Comparison of ENCODE assay signal across 8 cellular contexts in the genomic region with DNA sequence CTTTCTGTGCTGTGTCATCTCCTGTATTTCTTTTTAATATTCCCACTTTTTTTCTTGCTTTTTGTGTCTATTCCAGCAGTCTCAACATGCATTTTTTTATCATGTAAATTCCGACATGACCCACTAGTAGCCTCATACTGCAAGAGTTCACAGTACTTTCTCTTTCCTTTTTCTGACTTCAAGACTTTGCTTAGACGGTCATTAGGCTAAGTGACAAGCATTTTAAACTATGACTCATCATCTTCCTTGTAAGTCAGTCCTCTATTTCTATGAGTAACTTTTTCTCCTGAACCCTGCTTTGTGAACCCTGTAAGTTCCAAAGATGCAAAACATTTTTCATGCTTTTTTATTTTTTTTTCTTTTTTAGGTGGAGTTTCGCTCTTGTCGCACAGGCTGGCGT.
A peak's percentile ranks its signal among the peaks of the same experiment; 100 is the strongest.
DNase-seq lines count a peak whose midpoint lies in the region; ATAC-seq and TF ChIP-seq lines count a peak whose summit lies in the region.

No MANE protein-coding gene starts in this region.

- H3K27me3 ChIP-seq in adipocyte (replicated peaks; ENCODE audit: control insufficient read depth, insufficient read depth, low read length), result no peaks in the 10 kb centered on the region

- no peaks in the 10 kb centered on the region for H3K36me3 ChIP-seq in adipocyte (ENCODE audit: control insufficient read depth, insufficient read depth, low read length, severe bottlenecking)

- TF ChIP-seq CTCF in retinal pigment epithelial cell (conservative IDR thresholded peaks at IDR 0.05; ENCODE audit: low read depth, low read length), result no peak

- H3K9me3 ChIP-seq in adipocyte (ENCODE audit: control insufficient read depth, low read length), result no peaks in the 10 kb centered on the region

- peak overlapping the region; percentile 7 for H3K4me3 ChIP-seq in adipocyte (ENCODE audit: low read length)
- no peak overlapping the region for H3K4me3 ChIP-seq in retinal pigment epithelial cell (ENCODE audit: low read length)

- peak; percentile 72 for DNase-seq in adipocyte (ENCODE audit: low read depth)
- DNase-seq in retinal pigment epithelial cell (ENCODE audit: low read depth), result peak; percentile 26
- DNase-seq in stimulated activated naive CD8-positive, alpha-beta T cell treated with anti-CD3 and anti-CD28 coated beads, Interleukin-15, Interleukin-2, amounts not matched to agents 100 U/mL and 50 U/mL, for 24 hours, result no peak
- DNase-seq in NK-92 treated with Interleukin-12 subunit alpha and Interleukin-12 subunit beta, amount 100 ng/mL, for 24 hours (lab: John Stamatoyannopoulos, UW), result no peak
- DNase-seq in activated CD4-positive, alpha-beta T cell treated with anti-CD3 and anti-CD28 coated beads, Interleukin-2, amount 50 U/mL, for 48 hours, result no peak
- DNase-seq in ureter (ENCODE audit: low spot score), result no peak

- peaks cover 29% of the 10 kb centered on the region for H3K4me1 ChIP-seq in adipocyte (ENCODE audit: control insufficient read depth, insufficient read depth, low read length)

- H3K9ac ChIP-seq in adipocyte (ENCODE audit: low read length), result no peak overlapping the region

- peak; percentile 87 for ATAC-seq in GM19025 (IDR thresholded peaks at IDR 0.05; ENCODE audit: low read depth, unreplicated experiment)
- ATAC-seq in HG02973 (IDR thresholded peaks at IDR 0.05; ENCODE audit: unreplicated experiment), result peak; percentile 63
- no peak for ATAC-seq in stimulated activated naive CD8-positive, alpha-beta T cell treated with anti-CD3 and anti-CD28 coated beads, Interleukin-15, Interleukin-2, amounts not matched to agents 100 U/mL and 50 U/mL, for 24 hours

Comparison
In these comparisons a context has a peak if more than half of its experiments do, and no peak if none do; other contexts are left out.
1. DNase-seq: peak in adipocyte (single experiment) and retinal pigment epithelial cell (single experiment); none in stimulated activated naive CD8-positive, alpha-beta T cell treated with anti-CD3 and anti-CD28 coated beads, Interleukin-15, Interleukin-2, amounts not matched to agents 100 U/mL and 50 U/mL, for 24 hours (single experiment), NK-92 treated with Interleukin-12 subunit alpha and Interleukin-12 subunit beta, amount 100 ng/mL, for 24 hours (single experiment), activated CD4-positive, alpha-beta T cell treated with anti-CD3 and anti-CD28 coated beads, Interleukin-2, amount 50 U/mL, for 48 hours (0 of 2) and ureter (single experiment).